12 cellular contexts compared by ENCODE assay signal in the genomic region with DNA sequence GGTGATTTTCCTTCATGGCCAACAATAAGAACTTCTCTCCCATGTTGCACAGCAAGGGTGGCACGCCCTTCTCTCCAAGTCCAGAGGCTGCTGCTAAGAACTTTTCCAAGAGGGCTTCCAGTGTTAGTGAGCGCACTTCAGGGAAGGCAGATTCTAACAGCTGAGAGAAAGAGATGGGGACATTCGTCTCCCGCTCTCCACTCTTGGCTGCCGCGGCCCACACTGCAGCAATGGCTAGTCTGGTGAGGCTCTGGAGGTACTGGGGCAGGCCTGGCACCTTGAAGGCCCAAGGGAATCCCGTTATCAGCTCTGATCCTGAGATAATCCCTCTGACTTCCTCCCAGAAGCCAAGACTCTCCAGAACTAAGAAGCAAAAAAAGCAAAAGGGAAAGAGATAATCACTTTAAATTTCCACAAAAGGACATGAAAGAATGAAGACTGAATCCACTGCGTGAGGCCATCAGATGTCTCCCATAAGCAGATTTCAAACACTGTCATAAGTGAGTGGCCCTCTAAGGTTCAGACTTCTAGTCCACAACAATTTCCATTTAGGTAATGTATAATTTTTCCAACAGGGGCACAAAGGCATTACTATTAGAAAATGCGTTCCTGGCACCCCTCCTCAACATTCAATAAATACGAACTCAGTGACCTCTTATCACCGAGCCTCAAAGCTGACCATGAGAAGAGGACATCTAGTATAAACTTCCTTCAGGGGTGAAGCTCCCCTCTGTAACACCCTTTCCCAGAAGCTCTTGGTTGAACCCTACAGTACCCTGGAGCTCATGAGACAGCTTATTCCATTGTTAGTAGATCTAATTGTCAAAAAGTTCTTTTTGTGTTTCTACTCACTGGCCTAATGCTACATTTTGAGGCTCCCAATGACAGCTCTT.
DNase-seq lines count a peak whose midpoint lies in the region; ATAC-seq, FAIRE-seq and TF ChIP-seq lines count a peak whose summit lies in the region.
"Had no signal": no experiment of that assay in that cellular context is flagged by ENCODE, and none has a peak within 500 bp of the region (broad histone marks: within the 10 kb centered on the region; RNA-seq: fewer than 3 reads in every experiment).

No MANE protein-coding gene starts in this region.

- H3K27me3 ChIP-seq in astrocyte (ENCODE audit: insufficient read depth, low read length) (no peaks in the 10 kb centered on the region), muscle layer of duodenum (ENCODE audit: low read depth, low read length) (no peaks in the 10 kb centered on the region), A673 (replicated peaks; ENCODE audit: insufficient read depth, low read depth, low read length, poor library complexity) (no peaks in the 10 kb centered on the region)

- no peak overlapping the region for H3K9ac ChIP-seq in astrocyte (ENCODE audit: low read length)

- DNase-seq in stimulated activated naive CD8-positive, alpha-beta T cell treated with anti-CD3 and anti-CD28 coated beads, Interleukin-15, Interleukin-2, amounts not matched to agents 100 U/mL and 50 U/mL, for 24 hours, result no peak
- no peak for DNase-seq in astrocyte (ENCODE audit: low read depth)
- no peak for DNase-seq in foreskin fibroblast
- DNase-seq in MV-4-11 (lab: John Stamatoyannopoulos, UW), result no peak
- DNase-seq in stimulated activated naive CD4-positive, alpha-beta T cell (lab: John Stamatoyannopoulos, UW), result no peak
- no peak for DNase-seq in A673 (ENCODE audit: low spot score)
- DNase-seq: T-helper 9 cell had no signal

- H3K4me1 ChIP-seq in astrocyte (ENCODE audit: insufficient read depth, low read length) (peaks cover 14% of the 10 kb centered on the region), muscle layer of duodenum (ENCODE audit: control insufficient read depth in 1 of 2, insufficient read depth in 2 of 2, low read length in 2 of 2) (peaks cover 0 to 6% of the 10 kb centered on the region in 2 donors), A673 (ENCODE audit: insufficient read depth, low read length, poor library complexity, severe bottlenecking) (no peaks in the 10 kb centered on the region)
- H3K4me1 ChIP-seq: HAP-1 had no signal

- CTCF ChIA-PET in A673 (lab: Charles Lee), result no interaction called here

- intact Hi-C loops in A673 (cut with micrococcal nuclease; ENCODE audit: unreplicated experiment), result no loop called here

- peaks cover 57% of the 10 kb centered on the region for H3K36me3 Mint-ChIP-seq in stimulated activated naive CD8-positive, alpha-beta T cell treated with anti-CD3 and anti-CD28 coated beads, Interleukin-15, Interleukin-2, amounts not matched to agents 100 ng/mL and 50 ng/mL, for 24 hours (ENCODE audit: low read depth)
- peaks cover 14% of the 10 kb centered on the region for H3K36me3 Mint-ChIP-seq in astrocyte (ENCODE audit: low read depth, unreplicated experiment)

- peak overlapping the region; percentile 41 for H3K27ac ChIP-seq in astrocyte (ENCODE audit: low read depth, low read length)
- peak overlapping the region; percentile 47 for H3K27ac ChIP-seq in muscle layer of duodenum (ENCODE audit: low read length)
- H3K27ac ChIP-seq in A673 (ENCODE audit: low read depth, low read length, poor library complexity, severe bottlenecking), result no peak overlapping the region

- peaks cover 29% of the 10 kb centered on the region for H3K4me1 Mint-ChIP-seq in stimulated activated naive CD8-positive, alpha-beta T cell treated with anti-CD3 and anti-CD28 coated beads, Interleukin-15, Interleukin-2, amounts not matched to agents 100 ng/mL and 50 ng/mL, for 24 hours (ENCODE audit: low read depth)
- H3K4me1 Mint-ChIP-seq in astrocyte (ENCODE audit: low read depth, unreplicated experiment), result peaks cover 23% of the 10 kb centered on the region

- H3K27me3 Mint-ChIP-seq in stimulated activated naive CD8-positive, alpha-beta T cell treated with anti-CD3 and anti-CD28 coated beads, Interleukin-15, Interleukin-2, amounts not matched to agents 100 ng/mL and 50 ng/mL, for 24 hours, result no peaks in the 10 kb centered on the region
- H3K27me3 Mint-ChIP-seq in astrocyte (ENCODE audit: low read depth, unreplicated experiment), result no peaks in the 10 kb centered on the region
- H3K27me3 Mint-ChIP-seq: CD4-positive, CD25-positive, alpha-beta regulatory T cell had no signal

- H2AFZ ChIP-seq in astrocyte (ENCODE audit: low read depth, low read length), result no peak overlapping the region

- H3K9me3 ChIP-seq in astrocyte (ENCODE audit: insufficient read depth, low read depth, low read length), result no peaks in the 10 kb centered on the region
- H3K9me3 ChIP-seq in muscle layer of duodenum (ENCODE audit: control insufficient read depth in 1 of 2, low read length in 2 of 2), result no peaks in the 10 kb centered on the region
- H3K9me3 ChIP-seq in A673 (ENCODE audit: low read depth, low read length, poor library complexity, severe bottlenecking), result no peaks in the 10 kb centered on the region
- H3K9me3 ChIP-seq: HAP-1 had no signal

- no peak overlapping the region for H3K4me3 ChIP-seq in astrocyte (ENCODE audit: insufficient read depth, low read depth, low read length)
- no peak overlapping the region for H3K4me3 ChIP-seq in muscle layer of duodenum (ENCODE audit: low read depth in 1 of 2, low read length in 2 of 2)
- H3K4me3 ChIP-seq in foreskin fibroblast (ENCODE audit: low read depth in 1 of 2, low read length in 2 of 2), result no peak overlapping the region
- no peak overlapping the region for H3K4me3 ChIP-seq in A673 (ENCODE audit: low read depth, low read length, poor library complexity, severe bottlenecking)
- H3K4me3 ChIP-seq: HAP-1 had no signal

- no peaks in the 10 kb centered on the region for H3K36me3 ChIP-seq in astrocyte (ENCODE audit: insufficient read depth, low read length)
- peaks cover 0 to 9% of the 10 kb centered on the region in 2 donors for H3K36me3 ChIP-seq in muscle layer of duodenum (ENCODE audit: control insufficient read depth in 1 of 2, insufficient read depth in 2 of 2, low read length in 2 of 2)
- no peaks in the 10 kb centered on the region for H3K36me3 ChIP-seq in A673 (ENCODE audit: insufficient read depth, low read length, poor library complexity, severe bottlenecking)
- H3K36me3 ChIP-seq: HAP-1 had no signal

- no peak for ATAC-seq in stimulated activated naive CD8-positive, alpha-beta T cell treated with anti-CD3 and anti-CD28 coated beads, Interleukin-15, Interleukin-2, amounts not matched to agents 100 U/mL and 50 U/mL, for 24 hours

- H3K27ac Mint-ChIP-seq in stimulated activated naive CD8-positive, alpha-beta T cell treated with anti-CD3 and anti-CD28 coated beads, Interleukin-15, Interleukin-2, amounts not matched to agents 100 ng/mL and 50 ng/mL, for 24 hours, result peak overlapping the region; percentile 94
- peak overlapping the region; percentile 95 for H3K27ac Mint-ChIP-seq in astrocyte (ENCODE audit: unreplicated experiment)

- no peaks in the 10 kb centered on the region for H4K20me1 ChIP-seq in astrocyte (ENCODE audit: insufficient read depth, low read length)

- peak overlapping the region; percentile 27 for H3K4me3 Mint-ChIP-seq in stimulated activated naive CD8-positive, alpha-beta T cell treated with anti-CD3 and anti-CD28 coated beads, Interleukin-15, Interleukin-2, amounts not matched to agents 100 ng/mL and 50 ng/mL, for 24 hours
- H3K4me3 Mint-ChIP-seq in astrocyte (ENCODE audit: unreplicated experiment), result no peak overlapping the region
- H3K4me3 Mint-ChIP-seq: neural crest cell had no signal

- BruUV-seq in A673 (replicated peaks; lab: Mats Ljungman, UMichigan), result no TSS peak

- no peaks in the 10 kb centered on the region for H3K79me2 ChIP-seq in astrocyte (ENCODE audit: insufficient read depth, low read length)

- no peak for FAIRE-seq in astrocyte (lab: Jason Lieb, UNC)

- peak overlapping the region; percentile 16 for H3K4me2 ChIP-seq in astrocyte (ENCODE audit: low read length)

- no peaks in the 10 kb centered on the region for H3K9me3 Mint-ChIP-seq in stimulated activated naive CD8-positive, alpha-beta T cell treated with anti-CD3 and anti-CD28 coated beads, Interleukin-15, Interleukin-2, amounts not matched to agents 100 ng/mL and 50 ng/mL, for 24 hours
- H3K9me3 Mint-ChIP-seq in astrocyte (ENCODE audit: unreplicated experiment), result peaks cover 7% of the 10 kb centered on the region

- TF ChIP-seq CTCF in astrocyte (IDR thresholded peaks at IDR 0.05; ENCODE audit: insufficient read depth, low read depth, low read length) (no peak), foreskin fibroblast (IDR thresholded peaks at IDR 0.05; ENCODE audit: low read depth, low read length) (no peak), A673 (conservative IDR thresholded peaks at IDR 0.05; ENCODE audit: low read depth, low read length) (no peak)

- POLR2A ChIA-PET in A673 (lab: Charles Lee; ENCODE audit: low non-redundant PET), result no interaction called here
